ENCODE assay signal across 25 cellular contexts in the genomic region with DNA sequence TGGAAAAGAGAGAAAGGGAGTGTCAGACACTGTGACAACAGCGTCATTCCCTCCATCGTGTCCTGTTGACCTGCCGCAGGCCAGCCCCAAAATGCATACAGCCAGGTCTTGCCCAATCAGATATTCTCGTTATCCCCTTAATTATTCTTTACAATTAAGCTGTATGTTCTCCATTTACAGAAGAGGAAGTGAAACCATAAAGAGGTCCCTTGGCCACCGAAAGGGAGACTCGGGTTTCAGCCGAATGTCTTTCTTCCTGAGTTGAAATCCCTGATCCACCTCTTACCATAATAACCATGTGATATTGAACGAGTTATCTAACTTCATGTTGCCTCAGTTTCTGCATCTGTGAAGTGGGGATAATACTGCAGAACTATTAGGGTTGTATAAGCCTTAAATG.
DNase-seq lines count a peak whose midpoint lies in the region; ATAC-seq and TF ChIP-seq lines count a peak whose summit lies in the region.
"Had no signal": no experiment of that assay in that cellular context is flagged by ENCODE, and none has a peak within 500 bp of the region (broad histone marks: within the 10 kb centered on the region; RNA-seq: fewer than 3 reads in every experiment).

No MANE protein-coding gene starts in this region.

- no peak for ATAC-seq in HG02970 (IDR thresholded peaks at IDR 0.05; ENCODE audit: low FRiP score, unreplicated experiment)
- ATAC-seq: left lung had no signal

- no peak for TF ChIP-seq CTCF in NB4 (IDR thresholded peaks at IDR 0.05; ENCODE audit: low read depth, low read length)

- DNase-seq in SIG-M5 treated with dmso at 0.1 percent for 504 hours (lab: John Stamatoyannopoulos, UW; ENCODE audit: unreplicated experiment) = peak; percentile 24
- no peak for DNase-seq in SIG-M5 (lab: John Stamatoyannopoulos, UW)
- peak; percentile 37 for DNase-seq in NB4 (ENCODE audit: low read depth)
- peak; percentile 23 for DNase-seq in SKM-1 treated with dmso at 0.1 percent for 144 hours (lab: John Stamatoyannopoulos, UW; ENCODE audit: unreplicated experiment)
- no peak for DNase-seq in effector CD4-positive, alpha-beta T cell
- no peak for DNase-seq in UCSD-AML1 (lab: John Stamatoyannopoulos, UW; ENCODE audit: unreplicated experiment)
- DNase-seq in inferior parietal cortex (ENCODE audit: extremely low spot score) = no peak
- DNase-seq: activated CD4-positive, alpha-beta memory T cell treated with anti-CD3 and anti-CD28 coated beads for 36 hours; activated CD8-positive, alpha-beta memory T cell treated with anti-CD3 and anti-CD28 coated beads, Interleukin-2, amount 50 U/mL, for 48 hours; activated naive CD4-positive, alpha-beta T cell treated with anti-CD3 and anti-CD28 coated beads, Interleukin-2, amount 50 U/mL, for 16 hours; amygdala; DMS53; GF-D8; H7; IMR-90; left lung; mesendoderm; NCI-H1417 treated with DMSO at 0.1 percent for 48 hours; NCI-H2081; NCI-H446; NCI-H82; sigmoid colon; stimulated activated CD4-positive, alpha-beta T cell treated with anti-CD3 and anti-CD28 coated beads, Interleukin-4, amount 100 ng/mL, for 4 hours; stimulated activated naive B cell treated with anti-CD40 and anti-IgM and Interleukin-4, amounts not matched to agents 10 μg/mL and 1 μg/mL and 100 μg/mL, for 72 hours had no signal

- no peak overlapping the region for H3K4me3 ChIP-seq in NB4 (ENCODE audit: low read depth, low read length)
- H3K4me3 ChIP-seq: left lung, sigmoid colon had no signal

- TF ChIP-seq POLR2A in NB4 (IDR thresholded peaks at IDR 0.05; ENCODE audit: extremely low read depth, insufficient read length) = no peak

Comparison
In these comparisons a context has a peak if more than half of its experiments do, and no peak if none do; other contexts are left out.
1. DNase-seq: peak in SIG-M5 treated with dmso at 0.1 percent for 504 hours (single experiment), NB4 (single experiment) and SKM-1 treated with dmso at 0.1 percent for 144 hours (single experiment); none in SIG-M5 (single experiment), effector CD4-positive, alpha-beta T cell (single experiment), UCSD-AML1 (single experiment) and inferior parietal cortex (single experiment).